In genomic region chr11:64275841-64276240, GRCh38 we compare ENCODE assay signal across 29 cellular contexts. TPM values are rescaled to one million over a fixed set of nuclear protein-coding genes. Genes with fewer than 3 reads are reported as not detected.
"Had no signal": no experiment of that assay in that cellular context is flagged by ENCODE, and none has a peak within 500 bp of the region (broad histone marks: within the 10 kb centered on the region; RNA-seq: fewer than 3 reads in every experiment).

No MANE protein-coding gene starts in this region.

- ATAC-seq: activated T-cell treated with anti-CD3 and anti-CD28 coated beads, Interleukin-2, amount 50 U/mL, for 72 hours had no signal

- H3K4me2 ChIP-seq: SK-N-SH had no signal

- H3K27me3 ChIP-seq: brain microvascular endothelial cell, MG63, SJCRH30 had no signal

- H3K9me3 Mint-ChIP-seq: activated CD4-positive, alpha-beta T cell treated with anti-CD3 and anti-CD28 coated beads, Interleukin-2, amount 10 ng/mL, durations not matched to agents 24 days and 14 days; activated naive CD4-positive, alpha-beta T cell treated with anti-CD3 and anti-CD28 coated beads, Interleukin-2, amount 10 ng/mL, durations not matched to agents 7 days and 5 days; activated naive CD8-positive, alpha-beta T cell treated with anti-CD3 and anti-CD28 coated beads for 36 hours; activated T-cell treated with anti-CD3 and anti-CD28 coated beads, Interleukin-2, amount 50 U/mL, for 72 hours; activated T-helper 2 cell treated with anti-CD3 and anti-CD28 coated beads, Interferon-gamma antibody, Interleukin-2, Interleukin-4, amounts not matched to agents 10 μg/mL and 5 μg/mL and 100 μg/mL, durations not matched to agents 14 hours and 24 hours and 36 hours had no signal

- H3K27ac ChIP-seq: SJCRH30 had no signal

- DNase-seq: activated CD4-positive, alpha-beta T cell treated with anti-CD3 and anti-CD28 coated beads for 1 hour; activated CD4-positive, alpha-beta T cell treated with anti-CD3 and anti-CD28 coated beads, Interleukin-2, amount 10 ng/mL, durations not matched to agents 24 days and 14 days; activated CD4-positive, alpha-beta T cell treated with anti-CD3 and anti-CD28 coated beads, Interleukin-2, amount 50 U/mL, for 48 hours; activated gamma-delta T cell treated with Interleukin-2 at 50 U/mL for 16 hours; activated naive CD4-positive, alpha-beta T cell treated with anti-CD3 and anti-CD28 coated beads, Interleukin-2, amount 10 ng/mL, durations not matched to agents 7 days and 5 days; activated naive CD8-positive, alpha-beta T cell treated with anti-CD3 and anti-CD28 coated beads for 36 hours; activated T-cell treated with anti-CD3 and anti-CD28 coated beads, Interleukin-2, amount 50 U/mL, for 72 hours; brain microvascular endothelial cell; caudate nucleus; IMR-90; KG1; MG63; MV-4-11; NCI-H1092 treated with DMSO at 0.1 percent for 48 hours; NCI-H1417 treated with DMSO at 0.1 percent for 48 hours; NCI-H1694; NCI-H2029; NCI-H2107; NCI-H2171 treated with DMSO at 0.1 percent for 48 hours; NCI-H345; NCI-H510A; NCI-H526 treated with DMSO at 0.1 percent for 48 hours; NCI-H82; SJCRH30; SK-N-SH; T-helper 1 cell had no signal

- H3K9ac ChIP-seq: SK-N-SH had no signal

- H3K27me3 Mint-ChIP-seq: activated CD4-positive, alpha-beta T cell treated with anti-CD3 and anti-CD28 coated beads, Interleukin-2, amount 10 ng/mL, durations not matched to agents 24 days and 14 days; activated naive CD4-positive, alpha-beta T cell treated with anti-CD3 and anti-CD28 coated beads, Interleukin-2, amount 10 ng/mL, durations not matched to agents 7 days and 5 days; activated naive CD8-positive, alpha-beta T cell treated with anti-CD3 and anti-CD28 coated beads for 36 hours had no signal

- H3K4me1 ChIP-seq: SJCRH30 had no signal

- H3K4me3 ChIP-seq: MG63, SJCRH30 had no signal

- H3K9me3 ChIP-seq: MG63, SJCRH30, SK-N-SH had no signal

- H3K27ac Mint-ChIP-seq: activated CD4-positive, alpha-beta T cell treated with anti-CD3 and anti-CD28 coated beads, Interleukin-2, amount 10 ng/mL, durations not matched to agents 24 days and 14 days; activated naive CD4-positive, alpha-beta T cell treated with anti-CD3 and anti-CD28 coated beads, Interleukin-2, amount 10 ng/mL, durations not matched to agents 7 days and 5 days; activated T-cell treated with anti-CD3 and anti-CD28 coated beads, Interleukin-2, amount 50 U/mL, for 72 hours; activated T-helper 2 cell treated with anti-CD3 and anti-CD28 coated beads, Interferon-gamma antibody, Interleukin-2, Interleukin-4, amounts not matched to agents 10 μg/mL and 5 μg/mL and 100 μg/mL, durations not matched to agents 14 hours and 24 hours and 36 hours had no signal

- H3K4me3 Mint-ChIP-seq: activated CD4-positive, alpha-beta T cell treated with anti-CD3 and anti-CD28 coated beads, Interleukin-2, amount 10 ng/mL, durations not matched to agents 24 days and 14 days; activated naive CD4-positive, alpha-beta T cell treated with anti-CD3 and anti-CD28 coated beads, Interleukin-2, amount 10 ng/mL, durations not matched to agents 7 days and 5 days; activated naive CD8-positive, alpha-beta T cell treated with anti-CD3 and anti-CD28 coated beads for 36 hours; activated T-cell treated with anti-CD3 and anti-CD28 coated beads, Interleukin-2, amount 50 U/mL, for 72 hours had no signal

RNA-seq across cellular contexts. Expression of gene KCNK4, which starts 15.3 kb away (rescaled TPM):
- total RNA-seq: activated naive CD8-positive, alpha-beta T cell treated with anti-CD3 and anti-CD28 coated beads for 36 hours; activated T-helper 2 cell treated with anti-CD3 and anti-CD28 coated beads, Interferon-gamma antibody, Interleukin-2, Interleukin-4, amounts not matched to agents 10 μg/mL and 5 μg/mL and 100 μg/mL, durations not matched to agents 14 hours and 24 hours and 36 hours; IMR-90; SJCRH30; T-helper 2 cell treated with Interferon-gamma antibody and Interleukin-4, amounts not matched to agents 100 ng/mL and 5 ng/mL, for 36 hours had no signal
- polyA plus RNA-seq: IMR-90 had no signal

RNA-seq across cellular contexts. Expression of gene CATSPERZ, which starts 24.3 kb away (rescaled TPM):
- total RNA-seq: activated CD4-positive, alpha-beta T cell treated with anti-CD3 and anti-CD28 coated beads, Interleukin-2, amount 10 ng/mL, durations not matched to agents 24 days and 14 days; activated naive CD8-positive, alpha-beta T cell treated with anti-CD3 and anti-CD28 coated beads for 36 hours; cerebellum; IMR-90; SJCRH30; T-helper 2 cell treated with Interferon-gamma antibody and Interleukin-4, amounts not matched to agents 100 ng/mL and 5 ng/mL, for 36 hours had no signal
- polyA plus RNA-seq: IMR-90 had no signal
